In the genomic region with DNA sequence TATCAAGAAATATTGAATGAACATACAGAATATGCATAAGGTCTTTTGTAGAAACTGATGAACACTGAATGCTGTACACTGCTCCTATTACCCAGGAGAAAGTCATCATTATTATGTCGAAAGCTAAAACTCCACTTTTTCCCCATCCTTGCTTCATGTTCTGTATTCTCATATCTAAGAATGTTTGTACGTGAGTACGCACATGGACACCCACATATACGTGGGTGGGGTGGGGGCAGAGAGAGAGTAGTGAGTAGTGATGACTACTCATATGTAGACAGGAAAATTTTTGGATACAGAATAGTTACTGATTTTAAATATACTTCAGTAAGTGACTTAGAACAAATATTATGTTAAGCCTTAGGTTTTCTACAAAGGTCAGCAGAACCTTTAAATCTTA, we compare ENCODE assay signal across 29 cellular contexts.
DNase-seq lines count a peak whose midpoint lies in the region; FAIRE-seq and TF ChIP-seq lines count a peak whose summit lies in the region.
"Had no signal": no experiment of that assay in that cellular context is flagged by ENCODE, and none has a peak within 500 bp of the region (broad histone marks: within the 10 kb centered on the region; RNA-seq: fewer than 3 reads in every experiment).

No MANE protein-coding gene starts in this region.

- H3K9me3 ChIP-seq in HUES48 (ENCODE audit: control insufficient read depth, insufficient read depth, low read length) (no peaks in the 10 kb centered on the region), astrocyte (ENCODE audit: insufficient read depth, low read depth, low read length) (no peaks in the 10 kb centered on the region), mesenchymal stem cell (ENCODE audit: control insufficient read depth, low read length) (no peaks in the 10 kb centered on the region), subcutaneous abdominal adipose tissue (ENCODE audit: control insufficient read depth in 5 of 5, low read length in 5 of 5) (no peaks in the 10 kb centered on the region), Caco-2 (no peaks in the 10 kb centered on the region), SJCRH30 (replicated peaks) (no peaks in the 10 kb centered on the region), uterus (no peaks in the 10 kb centered on the region)
- H3K9me3 ChIP-seq: adrenal gland, left ventricle myocardium inferior, right lobe of liver had no signal

- H3K18ac ChIP-seq in mesenchymal stem cell (ENCODE audit: low read depth in 1 of 2, low read length in 2 of 2), result no peak overlapping the region

- peaks cover 36% of the 10 kb centered on the region for H3K36me3 Mint-ChIP-seq in astrocyte (ENCODE audit: low read depth, unreplicated experiment)
- peaks cover 22% of the 10 kb centered on the region for H3K36me3 Mint-ChIP-seq in Caco-2 (ENCODE audit: insufficient read depth, unreplicated experiment)
- H3K36me3 Mint-ChIP-seq: activated CD4-positive, alpha-beta memory T cell treated with anti-CD3 and anti-CD28 coated beads for 36 hours; CD14-positive monocyte had no signal

- H3K4me3 Mint-ChIP-seq in astrocyte (ENCODE audit: unreplicated experiment), result no peak overlapping the region
- no peak overlapping the region for H3K4me3 Mint-ChIP-seq in Caco-2 (ENCODE audit: unreplicated experiment)
- H3K4me3 Mint-ChIP-seq: activated CD4-positive, alpha-beta memory T cell treated with anti-CD3 and anti-CD28 coated beads for 36 hours; CD14-positive monocyte; type B pancreatic cell had no signal

- no peak overlapping the region for H2AK5ac ChIP-seq in mesenchymal stem cell (ENCODE audit: low read length, severe bottlenecking)

- H3K27me3 ChIP-seq in HUES48 (ENCODE audit: control insufficient read depth, insufficient read depth, low read length) (no peaks in the 10 kb centered on the region), astrocyte (ENCODE audit: insufficient read depth, low read length) (no peaks in the 10 kb centered on the region), mesenchymal stem cell (ENCODE audit: control insufficient read depth in 1 of 2, insufficient read depth in 1 of 2, low read length in 2 of 2) (no peaks in the 10 kb centered on the region), subcutaneous abdominal adipose tissue (ENCODE audit: control insufficient read depth in 5 of 5, insufficient read depth in 4 of 5, low read length in 5 of 5) (no peaks in the 10 kb centered on the region), Caco-2 (replicated peaks; ENCODE audit: control insufficient read depth, insufficient read depth, low read length) (no peaks in the 10 kb centered on the region), SJCRH30 (no peaks in the 10 kb centered on the region), uterus (no peaks in the 10 kb centered on the region)
- H3K27me3 ChIP-seq: adrenal gland, right lobe of liver had no signal

- intact Hi-C loops in Caco-2 (cut with micrococcal nuclease; ENCODE audit: unreplicated experiment), result no loop called here
- intact Hi-C loops in uterus (cut with DNase I; ENCODE audit: low total_unique reads), result no loop called here

- H3K79me2 ChIP-seq in astrocyte (ENCODE audit: insufficient read depth, low read length), result peaks cover 25% of the 10 kb centered on the region

- peaks cover 49% of the 10 kb centered on the region for H3K4me1 ChIP-seq in HUES48 (ENCODE audit: control insufficient read depth, insufficient read depth, low read length)
- H3K4me1 ChIP-seq in astrocyte (ENCODE audit: insufficient read depth, low read length), result peaks cover 20% of the 10 kb centered on the region
- H3K4me1 ChIP-seq in mesenchymal stem cell (ENCODE audit: control insufficient read depth, insufficient read depth, low read depth, low read length), result peaks cover 4% of the 10 kb centered on the region
- peaks cover 0 to 70% (median 25%) of the 10 kb centered on the region in 5 donors for H3K4me1 ChIP-seq in subcutaneous abdominal adipose tissue (ENCODE audit: control insufficient read depth in 5 of 5, insufficient read depth in 5 of 5, low read length in 5 of 5)
- H3K4me1 ChIP-seq in Caco-2, result no peaks in the 10 kb centered on the region
- H3K4me1 ChIP-seq in SJCRH30, result no peaks in the 10 kb centered on the region
- H3K4me1 ChIP-seq in uterus, result no peaks in the 10 kb centered on the region
- H3K4me1 ChIP-seq: adrenal gland had no signal

- H3K27me3 Mint-ChIP-seq in astrocyte (ENCODE audit: low read depth, unreplicated experiment) (no peaks in the 10 kb centered on the region), Caco-2 (ENCODE audit: insufficient read depth, unreplicated experiment) (no peaks in the 10 kb centered on the region)
- H3K27me3 Mint-ChIP-seq: activated CD4-positive, alpha-beta memory T cell treated with anti-CD3 and anti-CD28 coated beads for 36 hours; progenitor cell of endocrine pancreas; type B pancreatic cell had no signal

- no peak overlapping the region for H2BK15ac ChIP-seq in mesenchymal stem cell (ENCODE audit: low read depth, poor library complexity, severe bottlenecking)

- H3K4me2 ChIP-seq in astrocyte (ENCODE audit: low read length) (no peak overlapping the region), mesenchymal stem cell (ENCODE audit: low read length, poor library complexity, severe bottlenecking) (no peak overlapping the region)

- peaks cover 4% of the 10 kb centered on the region for H4K20me1 ChIP-seq in astrocyte (ENCODE audit: insufficient read depth, low read length)

- WGBS in mesenchymal stem cell, result 100% methylated on average over 1 of the region's 4 CpGs

- DNase-seq in astrocyte (ENCODE audit: low read depth), result no peak
- no peak for DNase-seq in mesenchymal stem cell
- no peak for DNase-seq in Caco-2
- no peak for DNase-seq in SJCRH30
- no peak for DNase-seq in uterus
- DNase-seq: activated CD4-positive, alpha-beta memory T cell treated with anti-CD3 and anti-CD28 coated beads for 36 hours; activated CD4-positive, alpha-beta T cell treated with anti-CD3 and anti-CD28 coated beads for 1 hour; activated naive CD4-positive, alpha-beta T cell; adrenal gland; effector CD8-positive, alpha-beta T cell; glutamatergic neuron; islet precursor cell; left ventricle myocardium inferior; MV-4-11; NCI-H1436; NCI-H2081; NCI-H2227 treated with DMSO at 0.1 percent for 48 hours; NCI-H526; NK-92 treated with Interleukin-12 subunit alpha and Interleukin-12 subunit beta, amount 100 ng/mL, for 24 hours; right lobe of liver; stimulated activated CD4-positive, alpha-beta T cell treated with anti-CD3 and anti-CD28 coated beads, Interleukin-4, amount 100 ng/mL, for 24 hours; T-helper 2 cell had no signal

- TF ChIP-seq POLR2A in uterus (IDR thresholded peaks at IDR 0.05), result no peak

- peaks cover 65% of the 10 kb centered on the region for H3K4me1 Mint-ChIP-seq in astrocyte (ENCODE audit: low read depth, unreplicated experiment)
- no peaks in the 10 kb centered on the region for H3K4me1 Mint-ChIP-seq in Caco-2 (ENCODE audit: low read depth, unreplicated experiment)

- no peak overlapping the region for H4K8ac ChIP-seq in mesenchymal stem cell (ENCODE audit: low read length)

- H3K23ac ChIP-seq in mesenchymal stem cell (ENCODE audit: low read length in 2 of 2), result no peak overlapping the region

- H3K4ac ChIP-seq in mesenchymal stem cell (ENCODE audit: low read depth in 1 of 2, low read length in 2 of 2), result no peak overlapping the region

- H3K9ac ChIP-seq in HUES48 (ENCODE audit: low read depth, low read length) (no peak overlapping the region), astrocyte (ENCODE audit: low read length) (no peak overlapping the region), mesenchymal stem cell (ENCODE audit: low read length) (peak overlapping the region; percentile 56), subcutaneous abdominal adipose tissue (ENCODE audit: low read length in 5 of 5) (no peak overlapping the region)

- H2BK120ac ChIP-seq in mesenchymal stem cell (ENCODE audit: low read depth, low read length), result no peak overlapping the region

- no peak overlapping the region for H4K91ac ChIP-seq in mesenchymal stem cell (ENCODE audit: low read length)

- H3K14ac ChIP-seq in mesenchymal stem cell (ENCODE audit: low read length in 2 of 2), result no peak overlapping the region

- H3K79me1 ChIP-seq in mesenchymal stem cell (replicated peaks; ENCODE audit: low read length, poor library complexity, severe bottlenecking), result peaks cover 19% of the 10 kb centered on the region

- FAIRE-seq in astrocyte (lab: Jason Lieb, UNC), result no peak
- FAIRE-seq: colon had no signal

- CTCF ChIA-PET in Caco-2 (lab: Charles Lee), result no interaction called here

- H2AFZ ChIP-seq in astrocyte (ENCODE audit: low read depth, low read length) (no peak overlapping the region), mesenchymal stem cell (ENCODE audit: low read depth, low read length) (no peak overlapping the region)

- H3K27ac Mint-ChIP-seq in astrocyte (ENCODE audit: unreplicated experiment), result peak overlapping the region; percentile 88
- no peak overlapping the region for H3K27ac Mint-ChIP-seq in Caco-2 (ENCODE audit: unreplicated experiment)
- H3K27ac Mint-ChIP-seq: activated CD4-positive, alpha-beta memory T cell treated with anti-CD3 and anti-CD28 coated beads for 36 hours; CD14-positive monocyte; progenitor cell of endocrine pancreas; type B pancreatic cell had no signal

- no TSS peak for BruUV-seq in Caco-2 (replicated peaks; lab: Mats Ljungman, UMichigan)

- H3K4me3 ChIP-seq in HUES48 (ENCODE audit: low read depth, low read length) (no peak overlapping the region), astrocyte (ENCODE audit: insufficient read depth, low read depth, low read length) (no peak overlapping the region), mesenchymal stem cell (ENCODE audit: insufficient read depth in 1 of 2, low read depth in 1 of 2, low read length in 2 of 2) (no peak overlapping the region), subcutaneous abdominal adipose tissue (ENCODE audit: low read depth in 1 of 5, low read length in 5 of 5) (no peak overlapping the region), Caco-2 (ENCODE audit: low read depth, low read length) (no peak overlapping the region), SJCRH30 (no peak overlapping the region), uterus (no peak overlapping the region)
- H3K4me3 ChIP-seq: adrenal gland, left ventricle myocardium inferior, right lobe of liver, SK-N-MC had no signal

- H3K36me3 ChIP-seq in HUES48 (ENCODE audit: control insufficient read depth, insufficient read depth, low read length) (peaks cover 97% of the 10 kb centered on the region), astrocyte (ENCODE audit: insufficient read depth, low read length) (peaks cover 90% of the 10 kb centered on the region), mesenchymal stem cell (ENCODE audit: control insufficient read depth in 1 of 2, insufficient read depth in 2 of 2, low read depth in 1 of 2, low read length in 2 of 2) (peaks cover 25 to 95% of the 10 kb centered on the region in 2 experiments), subcutaneous abdominal adipose tissue (ENCODE audit: control insufficient read depth in 5 of 5, insufficient read depth in 5 of 5, low read length in 5 of 5) (peaks cover 34 to 82% (median 59%) of the 10 kb centered on the region in 5 donors), Caco-2 (ENCODE audit: control insufficient read depth, insufficient read depth, low read length) (no peaks in the 10 kb centered on the region), SJCRH30 (peaks cover 42% of the 10 kb centered on the region), uterus (no peaks in the 10 kb centered on the region)

- POLR2A ChIA-PET in Caco-2 (lab: Charles Lee), result no interaction called here

- H3K27ac ChIP-seq in HUES48 (ENCODE audit: low read depth, low read length) (peak overlapping the region; percentile 61), astrocyte (ENCODE audit: low read depth, low read length) (peak overlapping the region; percentile 51), mesenchymal stem cell (ENCODE audit: low read length, poor library complexity, severe bottlenecking) (no peak overlapping the region), subcutaneous abdominal adipose tissue (ENCODE audit: low read depth, low read length) (peak overlapping the region; percentile 80), SJCRH30 (no peak overlapping the region), uterus (no peak overlapping the region)
- H3K27ac ChIP-seq: adrenal gland had no signal

- H3K9me3 Mint-ChIP-seq in astrocyte (ENCODE audit: unreplicated experiment), result no peaks in the 10 kb centered on the region
- no peaks in the 10 kb centered on the region for H3K9me3 Mint-ChIP-seq in Caco-2 (ENCODE audit: unreplicated experiment)
- H3K9me3 Mint-ChIP-seq: activated CD4-positive, alpha-beta memory T cell treated with anti-CD3 and anti-CD28 coated beads for 36 hours; CD14-positive monocyte; type B pancreatic cell had no signal

- H2BK5ac ChIP-seq in mesenchymal stem cell (ENCODE audit: low read depth, low read length, poor library complexity, severe bottlenecking), result no peak overlapping the region

- TF ChIP-seq CTCF in astrocyte (IDR thresholded peaks at IDR 0.05; ENCODE audit: insufficient read depth, low read depth, low read length) (no peak), Caco-2 (IDR thresholded peaks at IDR 0.05; ENCODE audit: insufficient read depth in 1 of 2, low read depth in 1 of 2, low read length in 1 of 2, severe bottlenecking in 1 of 2, unreplicated experiment in 1 of 2) (no peak), uterus (IDR thresholded peaks at IDR 0.05) (no peak)

- H2BK12ac ChIP-seq in mesenchymal stem cell (ENCODE audit: low read length in 2 of 2), result no peak overlapping the region

Comparison
In these comparisons a context has a peak if more than half of its experiments do, and no peak if none do; other contexts are left out.
1. H3K27ac ChIP-seq: peak in HUES48 (single experiment), astrocyte (single experiment) and subcutaneous abdominal adipose tissue (single experiment); none in mesenchymal stem cell (single experiment), SJCRH30 (single experiment) and uterus (0 of 2).